ENCODE assay signal across 1 cellular context in genomic region chr18:48923746-48924580, GRCh38.
TF ChIP-seq lines count a peak whose summit lies in the region.

No MANE protein-coding gene starts in this region.

TF ChIP-seq in H1, 55 proteins besides CTCF, POLR2A, EP300 and RAD21 (continued from another document):
- TF ChIP-seq ATF3 (IDR thresholded peaks at IDR 0.05; ENCODE audit: insufficient read depth, low read depth, low read length) (no peak), SP1 (IDR thresholded peaks at IDR 0.05; ENCODE audit: low read depth, low read length) (no peak), BRCA1 (IDR thresholded peaks at IDR 0.05; ENCODE audit: low read depth, low read length) (no peak), TEAD4 (IDR thresholded peaks at IDR 0.05; ENCODE audit: low read depth, low read length) (no peak), BACH1 (IDR thresholded peaks at IDR 0.05; ENCODE audit: low read length) (no peak), SP4 (IDR thresholded peaks at IDR 0.05; ENCODE audit: low read length) (no peak), RFX5 (IDR thresholded peaks at IDR 0.05; ENCODE audit: borderline replicate concordance, low read depth, low read length) (no peak)
